Comparison of ENCODE assay signal across 8 cellular contexts in the genomic region with DNA sequence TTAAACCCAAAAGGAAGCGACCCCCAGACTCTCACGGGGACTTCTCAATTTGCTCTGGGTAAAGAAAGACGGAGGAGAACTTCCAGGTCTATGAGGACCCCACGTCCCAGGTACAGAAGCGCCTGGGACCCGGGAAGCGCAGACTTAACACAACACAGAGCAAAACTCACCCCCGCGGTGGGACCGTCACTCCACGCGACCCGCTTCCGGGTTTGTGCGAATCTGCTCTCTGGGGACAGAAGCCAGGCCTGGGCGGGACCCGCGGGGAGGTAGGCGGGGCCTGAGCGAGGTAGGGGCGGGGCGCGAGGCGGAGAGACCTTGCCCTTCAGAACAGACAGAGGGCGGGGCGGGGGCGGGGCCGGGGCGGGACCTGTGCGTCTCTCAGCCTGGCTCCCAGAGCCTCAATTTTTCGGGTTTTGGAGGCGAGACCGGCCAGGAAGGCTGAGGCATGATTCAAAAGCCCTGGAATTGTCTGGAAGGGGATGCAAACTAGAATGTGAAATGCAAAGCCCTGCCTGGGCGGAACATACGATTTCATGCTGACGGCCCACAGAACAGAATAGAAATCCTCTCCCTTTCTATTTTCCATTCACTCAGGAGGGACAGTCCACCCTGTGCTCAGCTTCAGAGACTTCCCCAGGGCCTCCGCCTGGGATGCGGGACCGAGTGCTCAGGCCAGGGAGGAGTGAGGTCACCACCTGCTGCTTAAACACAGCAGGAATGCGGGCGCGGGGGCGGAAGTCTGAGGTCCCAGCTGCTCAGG. TPM values are rescaled to one million over a fixed set of nuclear protein-coding genes. Genes with fewer than 3 reads are reported as not detected.
A peak's percentile ranks its signal among the peaks of the same experiment; 100 is the strongest.
DNase-seq lines count a peak whose midpoint lies in the region; ATAC-seq, FAIRE-seq and TF ChIP-seq lines count a peak whose summit lies in the region.

No MANE protein-coding gene starts in this region.

- H3K36me3 Mint-ChIP-seq in activated CD4-positive, alpha-beta T cell treated with anti-CD3 and anti-CD28 coated beads, Interleukin-2, amount 10 ng/mL, durations not matched to agents 7 days and 5 days (ENCODE audit: low read depth): peaks cover 39% of the 10 kb centered on the region

- H3K36me3 ChIP-seq in HepG2 (replicated peaks in 1 of 2; ENCODE audit: control insufficient read depth in 1 of 2, insufficient read depth in 2 of 2, low read length in 2 of 2): no peaks in the 10 kb centered on the region

- DNase-seq in A549 (ENCODE audit: low read depth in 1 of 2, low spot score in 1 of 2) (no peak), NCI-H226 (peak; percentile 76), dedifferentiated amniotic fluid mesenchymal stem cell (ENCODE audit: extremely low spot score) (peak; percentile 78), HepG2 (ENCODE audit: low spot score) (peak; percentile 82)
- peak; percentile 96 for DNase-seq in activated CD4-positive, alpha-beta T cell treated with anti-CD3 and anti-CD28 coated beads, Interleukin-2, amount 10 ng/mL, durations not matched to agents 7 days and 5 days
- DNase-seq in stimulated activated CD4-positive, alpha-beta T cell treated with anti-CD3 and anti-CD28 coated beads, Interleukin-4, amount 100 ng/mL, for 1 hour: peak; percentile 92

- TF ChIP-seq POLR2A in A549 (IDR thresholded peaks at IDR 0.05; ENCODE audit: low read length) (no peak), HepG2 (IDR thresholded peaks at IDR 0.05; ENCODE audit: insufficient read depth in 1 of 2, low read depth in 2 of 2, low read length in 2 of 2) (peak; percentile 86 to 90)

- no peak overlapping the region for H3K4me2 ChIP-seq in A549
- H3K4me2 ChIP-seq in HepG2 (ENCODE audit: low read depth, low read length): peak overlapping the region; percentile 85

- peaks cover 8% of the 10 kb centered on the region for H3K79me2 ChIP-seq in HepG2 (ENCODE audit: insufficient read depth, low read length)

- TF ChIP-seq RAD21 in A549 (conservative IDR thresholded peaks at IDR 0.05 in 1 of 2, IDR thresholded peaks at IDR 0.05 in 1 of 2): no peak
- TF ChIP-seq RAD21 in HepG2 (CRISPR knock-in tag; IDR thresholded peaks at IDR 0.05): no peak

- H3K4me3 ChIP-seq in A549: no peak overlapping the region
- H3K4me3 ChIP-seq in HepG2 (replicated peaks in 1 of 3; ENCODE audit: insufficient read depth in 1 of 3, low read depth in 2 of 3, low read length in 3 of 3): peak overlapping the region; percentile 75 to 89 (median 79)

- no peaks in the 10 kb centered on the region; a peak in 2 of 5 replicates for H3K27me3 ChIP-seq in HepG2 (ENCODE audit: control insufficient read depth in 1 of 2, insufficient read depth in 2 of 2, low read length in 2 of 2)

- H4K20me1 ChIP-seq in HepG2 (ENCODE audit: insufficient read depth, low read length): no peaks in the 10 kb centered on the region

- POLR2A ChIA-PET in A549 (lab: Yijun Ruan, JAX) (no interaction called here), HepG2 (lab: Yijun Ruan, JAX) (no interaction called here)
- POLR2A ChIA-PET in activated CD4-positive, alpha-beta T cell treated with anti-CD3 and anti-CD28 coated beads, Interleukin-2, amount 10 ng/mL, durations not matched to agents 7 days and 5 days (lab: Charles Lee): no interaction called here

- H3K27ac Mint-ChIP-seq in activated CD4-positive, alpha-beta T cell treated with anti-CD3 and anti-CD28 coated beads, Interleukin-2, amount 10 ng/mL, durations not matched to agents 7 days and 5 days: peak overlapping the region; percentile 91

- 19% methylated on average over 22 of the region's 43 CpGs for WGBS in A549 (ENCODE audit: missing lambda C conversion rate)
- 6% methylated on average over 8 of the region's 43 CpGs for WGBS in HepG2 (ENCODE audit: low lambda C conversion rate)

- peaks cover 28% of the 10 kb centered on the region for H3K4me1 Mint-ChIP-seq in activated CD4-positive, alpha-beta T cell treated with anti-CD3 and anti-CD28 coated beads, Interleukin-2, amount 10 ng/mL, durations not matched to agents 7 days and 5 days

- no peaks in the 10 kb centered on the region for H3K27me3 Mint-ChIP-seq in activated CD4-positive, alpha-beta T cell treated with anti-CD3 and anti-CD28 coated beads, Interleukin-2, amount 10 ng/mL, durations not matched to agents 7 days and 5 days

- TF ChIP-seq EP300 in A549 (IDR thresholded peaks at IDR 0.05): no peak
- no peak for TF ChIP-seq EP300 in HepG2 (IDR thresholded peaks at IDR 0.05; ENCODE audit: low read depth in 2 of 2, low read length in 2 of 2)
- TF ChIP-seq EP300 in HepG2 (CRISPR knock-in tag; IDR thresholded peaks at IDR 0.05; ENCODE audit: borderline replicate concordance): no peak

- in situ Hi-C loops in HepG2 (cut with HindIII; ENCODE audit: extremely low pct_ligation_motif_present, low pct_unique_long_range_greater_than_20kb): no loop called here

- peak overlapping the region; percentile 91 for H3K9ac ChIP-seq in HepG2 (ENCODE audit: insufficient read depth, low read depth, low read length)

- no peak overlapping the region for H3K27ac ChIP-seq in A549
- H3K27ac ChIP-seq in HepG2 (ENCODE audit: extremely low read length, insufficient read depth, low read length): peak overlapping the region; percentile 81

- H3K4me1 ChIP-seq in A549 (no peaks in the 10 kb centered on the region), HepG2 (ENCODE audit: insufficient read depth, low read length) (peaks cover 44% of the 10 kb centered on the region)

- ATAC-seq in A549: peak; percentile 57 to 68; a peak in 3 of 6 replicates
- peak; percentile 84 for ATAC-seq in GM18519 (IDR thresholded peaks at IDR 0.05; ENCODE audit: low FRiP score, unreplicated experiment)
- peak; percentile 92 for ATAC-seq in HG03045 (IDR thresholded peaks at IDR 0.05; ENCODE audit: unreplicated experiment)
- peak; percentile 94 for ATAC-seq in HepG2

- no TSS peak for BruUV-seq in HepG2 (replicated peaks; lab: Mats Ljungman, UMichigan)

- H3K4me3 Mint-ChIP-seq in activated CD4-positive, alpha-beta T cell treated with anti-CD3 and anti-CD28 coated beads, Interleukin-2, amount 10 ng/mL, durations not matched to agents 7 days and 5 days: peak overlapping the region; percentile 92

- CTCF ChIA-PET in A549 (lab: Yijun Ruan, JAX) (interaction anchor here (1.2 kb wide), 1 partner anchor 13 kb away, joined by 3 read pairs; no protein-coding TSS in a partner anchor), HepG2 (lab: Yijun Ruan, JAX; ENCODE audit: low intra/inter-chr PET ratio, low total read pairs) (no interaction called here)
- CTCF ChIA-PET in activated CD4-positive, alpha-beta T cell treated with anti-CD3 and anti-CD28 coated beads, Interleukin-2, amount 10 ng/mL, durations not matched to agents 7 days and 5 days (lab: Charles Lee): interaction anchor here (1.0 kb wide), 1 partner anchor 47 kb away, joined by 3 read pairs; no protein-coding TSS in a partner anchor

- FAIRE-seq in A549 (lab: Jason Lieb, UNC) (no peak), HepG2 (lab: Jason Lieb, UNC) (no peak)

- peak overlapping the region; percentile 27 for H2AFZ ChIP-seq in HepG2 (ENCODE audit: low read length)

- TF ChIP-seq CTCF in A549 (IDR thresholded peaks at IDR 0.05): no peak
- 0 out of 2 replicates have a peak, but pooled peaks have one; percentile 5 for TF ChIP-seq CTCF in HepG2 (CRISPR knock-in tag; IDR thresholded peaks at IDR 0.05)

- intact Hi-C loops in HepG2 (cut with micrococcal nuclease; ENCODE audit: unreplicated experiment): no loop called here

- H3K9me3 ChIP-seq in A549 (peaks cover 56% of the 10 kb centered on the region), HepG2 (ENCODE audit: low read length) (no peaks in the 10 kb centered on the region; the same call in 1 of the 2 replicates)

- H3K9me3 Mint-ChIP-seq in activated CD4-positive, alpha-beta T cell treated with anti-CD3 and anti-CD28 coated beads, Interleukin-2, amount 10 ng/mL, durations not matched to agents 7 days and 5 days: peaks cover 30% of the 10 kb centered on the region

RNA-seq across cellular contexts. Expression of a gene that starts 19.3 kb away (rescaled TPM):
- polyA plus RNA-seq in A549 (2011; rRNA removed): 0.04 TPM in 1 of 2 replicates, not detected in the other
- not detected in 2 replicates for polyA plus RNA-seq in A549 (2012; cell fraction: cytosol; rRNA removed)
- not detected in 2 replicates for polyA plus RNA-seq in A549 (2012; cell fraction: nucleus; rRNA removed)
- not detected in 3 replicates for polyA plus RNA-seq in A549 (2017; fragmentation: RNase III; extraction: RNeasy Plus Mini Kit Qiagen cat#74134 plus additional on column Dnase treatment)
- not detected in 2 replicates for polyA minus RNA-seq in A549 (2011; rRNA and poly(A)+ RNA removed)
- total RNA-seq in activated CD4-positive, alpha-beta T cell treated with anti-CD3 and anti-CD28 coated beads, Interleukin-2, amount 10 ng/mL, durations not matched to agents 7 days and 5 days: 1 to 10 TPM; 7.7 to 7.8 TPM
- 7.6 and 10.4 TPM in 2 replicates for total RNA-seq in HepG2 (2016; rRNA removed; fragmentation: Illumina TruSeq; extraction: Trizol)
- total RNA-seq in HepG2 (2016; cell fraction: cytosol; rRNA removed; fragmentation: Illumina TruSeq; extraction: Trizol; ENCODE audit: low read depth): 0.51 and 1.5 TPM in 2 replicates
- 6.1 and 9.5 TPM in 2 replicates for total RNA-seq in HepG2 (2016; cell fraction: insoluble cytoplasmic fraction; rRNA removed; fragmentation: Illumina TruSeq; extraction: Trizol)
- total RNA-seq in HepG2 (2016; cell fraction: membrane; rRNA removed; fragmentation: Illumina TruSeq; extraction: Trizol): 2.8 and 3.0 TPM in 2 replicates
- 5.6 and 6.6 TPM in 2 replicates for total RNA-seq in HepG2 (2016; cell fraction: nucleus; rRNA removed; fragmentation: Illumina TruSeq; extraction: Trizol)
- 1.7 TPM in 2 replicates for polyA plus RNA-seq in HepG2 (2011; rRNA removed)
- 0.59 and 1.1 TPM in 2 replicates for polyA plus RNA-seq in HepG2 (2011; cell fraction: cytosol; rRNA removed)
- polyA plus RNA-seq in HepG2 (2011; cell fraction: nucleus; rRNA removed): 1.6 and 2.7 TPM in 2 replicates
- 2.5 and 3.0 TPM in 2 replicates for polyA plus RNA-seq in HepG2 (2012)
- polyA plus RNA-seq in HepG2 (2016; cell fraction: cytosol; fragmentation: Illumina TruSeq; extraction: Trizol; ENCODE audit: low read depth): 0.15 and 0.21 TPM in 2 replicates
- polyA plus RNA-seq in HepG2 (2016; cell fraction: insoluble cytoplasmic fraction; fragmentation: Illumina TruSeq; extraction: Trizol; ENCODE audit: low read depth): 4.2 and 4.7 TPM in 2 replicates
- 0.56 and 0.72 TPM in 2 replicates for polyA plus RNA-seq in HepG2 (2016; cell fraction: membrane; fragmentation: Illumina TruSeq; extraction: Trizol; ENCODE audit: low read depth)
- polyA plus RNA-seq in HepG2 (2016; cell fraction: nucleus; fragmentation: Illumina TruSeq; extraction: Trizol; ENCODE audit: insufficient read depth, low read depth): 7.9 and 10.0 TPM in 2 replicates
- polyA minus RNA-seq in HepG2 (2011; rRNA and poly(A)+ RNA removed; ENCODE audit: low replicate concordance): 1.3 and 1.8 TPM in 2 replicates
- 2.3 and 2.8 TPM in 2 replicates for polyA minus RNA-seq in HepG2 (2011; cell fraction: cytosol; rRNA and poly(A)+ RNA removed)
- 8.8 and 11.4 TPM in 2 replicates for polyA minus RNA-seq in HepG2 (2011; cell fraction: nucleus; rRNA and poly(A)+ RNA removed)

RNA-seq across cellular contexts. Expression of a gene that starts 20.1 kb away (rescaled TPM):
- polyA plus RNA-seq in A549 (2011; rRNA removed) (0.09 and 0.16 TPM in 2 replicates), A549 (2017; fragmentation: RNase III; extraction: RNeasy Plus Mini Kit Qiagen cat#74134 plus additional on column Dnase treatment) (0.05 to 0.22 TPM (median 0.07 TPM) in 3 replicates), HepG2 (2011; rRNA removed) (5.2 and 6.5 TPM in 2 replicates)
- polyA plus RNA-seq in A549 (2012; cell fraction: cytosol; rRNA removed): not detected in 2 replicates
- polyA plus RNA-seq in A549 (2012; cell fraction: nucleus; rRNA removed): not detected in 2 replicates
- not detected in 2 replicates for polyA minus RNA-seq in A549 (2011; rRNA and poly(A)+ RNA removed)
- 10 to 100 TPM; 14.0 to 14.5 TPM for total RNA-seq in activated CD4-positive, alpha-beta T cell treated with anti-CD3 and anti-CD28 coated beads, Interleukin-2, amount 10 ng/mL, durations not matched to agents 7 days and 5 days
- 14.1 and 23.1 TPM in 2 replicates for total RNA-seq in HepG2 (2016; rRNA removed; fragmentation: Illumina TruSeq; extraction: Trizol)
- 2.5 and 3.3 TPM in 2 replicates for total RNA-seq in HepG2 (2016; cell fraction: cytosol; rRNA removed; fragmentation: Illumina TruSeq; extraction: Trizol; ENCODE audit: low read depth)
- 15.1 and 26.6 TPM in 2 replicates for total RNA-seq in HepG2 (2016; cell fraction: insoluble cytoplasmic fraction; rRNA removed; fragmentation: Illumina TruSeq; extraction: Trizol)
- total RNA-seq in HepG2 (2016; cell fraction: membrane; rRNA removed; fragmentation: Illumina TruSeq; extraction: Trizol): 6.9 and 9.8 TPM in 2 replicates
- total RNA-seq in HepG2 (2016; cell fraction: nucleus; rRNA removed; fragmentation: Illumina TruSeq; extraction: Trizol): 9.8 and 11.9 TPM in 2 replicates
- polyA plus RNA-seq in HepG2 (2011; cell fraction: cytosol; rRNA removed): 3.0 and 5.7 TPM in 2 replicates
- polyA plus RNA-seq in HepG2 (2011; cell fraction: nucleus; rRNA removed): 4.4 and 6.1 TPM in 2 replicates
- 6.0 and 8.5 TPM in 2 replicates for polyA plus RNA-seq in HepG2 (2012)
- 0.46 TPM in 2 replicates for polyA plus RNA-seq in HepG2 (2016; cell fraction: cytosol; fragmentation: Illumina TruSeq; extraction: Trizol; ENCODE audit: low read depth)
- polyA plus RNA-seq in HepG2 (2016; cell fraction: insoluble cytoplasmic fraction; fragmentation: Illumina TruSeq; extraction: Trizol; ENCODE audit: low read depth): 10.2 and 10.9 TPM in 2 replicates
- 1.1 and 1.4 TPM in 2 replicates for polyA plus RNA-seq in HepG2 (2016; cell fraction: membrane; fragmentation: Illumina TruSeq; extraction: Trizol; ENCODE audit: low read depth)
- 8.3 and 9.0 TPM in 2 replicates for polyA plus RNA-seq in HepG2 (2016; cell fraction: nucleus; fragmentation: Illumina TruSeq; extraction: Trizol; ENCODE audit: insufficient read depth, low read depth)
- 2.0 and 3.8 TPM in 2 replicates for polyA minus RNA-seq in HepG2 (2011; rRNA and poly(A)+ RNA removed; ENCODE audit: low replicate concordance)
- polyA minus RNA-seq in HepG2 (2011; cell fraction: cytosol; rRNA and poly(A)+ RNA removed): 7.4 and 11.6 TPM in 2 replicates
- polyA minus RNA-seq in HepG2 (2011; cell fraction: nucleus; rRNA and poly(A)+ RNA removed): 11.7 and 18.5 TPM in 2 replicates

RNA-seq across cellular contexts. Expression of a gene that starts 45.1 kb away (rescaled TPM):
- not detected in 2 replicates for polyA plus RNA-seq in A549 (2011; rRNA removed)
- polyA plus RNA-seq in A549 (2012; cell fraction: cytosol; rRNA removed): not detected in 2 replicates
- not detected in 2 replicates for polyA plus RNA-seq in A549 (2012; cell fraction: nucleus; rRNA removed)
- polyA plus RNA-seq in A549 (2017; fragmentation: RNase III; extraction: RNeasy Plus Mini Kit Qiagen cat#74134 plus additional on column Dnase treatment): not detected in 3 replicates
- not detected in 2 replicates for polyA minus RNA-seq in A549 (2011; rRNA and poly(A)+ RNA removed)
- total RNA-seq in activated CD4-positive, alpha-beta T cell treated with anti-CD3 and anti-CD28 coated beads, Interleukin-2, amount 10 ng/mL, durations not matched to agents 7 days and 5 days: 10 to 100 TPM; 10.9 TPM
- 0.49 and 1.3 TPM in 2 replicates for total RNA-seq in HepG2 (2016; rRNA removed; fragmentation: Illumina TruSeq; extraction: Trizol)
- 0.71 TPM in 1 of 2 replicates, not detected in the other for total RNA-seq in HepG2 (2016; cell fraction: cytosol; rRNA removed; fragmentation: Illumina TruSeq; extraction: Trizol; ENCODE audit: low read depth)
- total RNA-seq in HepG2 (2016; cell fraction: insoluble cytoplasmic fraction; rRNA removed; fragmentation: Illumina TruSeq; extraction: Trizol): 0.76 and 0.85 TPM in 2 replicates
- total RNA-seq in HepG2 (2016; cell fraction: membrane; rRNA removed; fragmentation: Illumina TruSeq; extraction: Trizol): not detected in 2 replicates
- 0.91 and 1.1 TPM in 2 replicates for total RNA-seq in HepG2 (2016; cell fraction: nucleus; rRNA removed; fragmentation: Illumina TruSeq; extraction: Trizol)
- 0.05 TPM in 1 of 2 replicates, not detected in the other for polyA plus RNA-seq in HepG2 (2011; rRNA removed)
- not detected in 2 replicates for polyA plus RNA-seq in HepG2 (2011; cell fraction: cytosol; rRNA removed)
- not detected in 2 replicates for polyA plus RNA-seq in HepG2 (2011; cell fraction: nucleus; rRNA removed)
- polyA plus RNA-seq in HepG2 (2012): not detected in 2 replicates
- not detected in 2 replicates for polyA plus RNA-seq in HepG2 (2016; cell fraction: cytosol; fragmentation: Illumina TruSeq; extraction: Trizol; ENCODE audit: low read depth)
- 0.43 TPM in 1 of 2 replicates, not detected in the other for polyA plus RNA-seq in HepG2 (2016; cell fraction: insoluble cytoplasmic fraction; fragmentation: Illumina TruSeq; extraction: Trizol; ENCODE audit: low read depth)
- 0.29 and 0.37 TPM in 2 replicates for polyA plus RNA-seq in HepG2 (2016; cell fraction: membrane; fragmentation: Illumina TruSeq; extraction: Trizol; ENCODE audit: low read depth)
- polyA plus RNA-seq in HepG2 (2016; cell fraction: nucleus; fragmentation: Illumina TruSeq; extraction: Trizol; ENCODE audit: insufficient read depth, low read depth): 0.98 and 1.1 TPM in 2 replicates
- polyA minus RNA-seq in HepG2 (2011; rRNA and poly(A)+ RNA removed; ENCODE audit: low replicate concordance): 15.4 TPM in 1 of 2 replicates, not detected in the other
- not detected in 2 replicates for polyA minus RNA-seq in HepG2 (2011; cell fraction: cytosol; rRNA and poly(A)+ RNA removed)
- not detected in 2 replicates for polyA minus RNA-seq in HepG2 (2011; cell fraction: nucleus; rRNA and poly(A)+ RNA removed)

Comparison
In these comparisons a context has a peak if more than half of its experiments do, and no peak if none do; other contexts are left out.
1. DNase-seq: peak in NCI-H226 (single experiment), activated CD4-positive, alpha-beta T cell treated with anti-CD3 and anti-CD28 coated beads, Interleukin-2, amount 10 ng/mL, durations not matched to agents 7 days and 5 days (single experiment), dedifferentiated amniotic fluid mesenchymal stem cell (single experiment), HepG2 (single experiment) and stimulated activated CD4-positive, alpha-beta T cell treated with anti-CD3 and anti-CD28 coated beads, Interleukin-4, amount 100 ng/mL, for 1 hour (single experiment); none in A549 (0 of 2).
2. Peak in every context shown above with its lines, with median percentiles within 50 percentile points of each other: ATAC-seq.